ENCODE assay signal across 1 cellular context in genomic region chr13:44266772-44267171, GRCh38.
TF ChIP-seq lines count a peak whose summit lies in the region.

No MANE protein-coding gene starts in this region.

TF ChIP-seq in WTC11, 78 proteins besides CTCF, POLR2A, EP300 and RAD21:
- TF ChIP-seq PRDM15 (CRISPR knock-in tag; IDR thresholded peaks at IDR 0.05), result no peak
- no peak for TF ChIP-seq ATF3 (CRISPR knock-in tag; conservative IDR thresholded peaks at IDR 0.05)
- no peak for TF ChIP-seq ZNF416 (CRISPR knock-in tag; IDR thresholded peaks at IDR 0.05)
- no peak for TF ChIP-seq TEAD4 (CRISPR knock-in tag; IDR thresholded peaks at IDR 0.05)
- TF ChIP-seq NR2C2 (CRISPR knock-in tag; IDR thresholded peaks at IDR 0.05), result no peak
